21 cellular contexts compared by ENCODE assay signal in genomic region chr3:50095352-50095998, GRCh38. TPM values are rescaled to one million over a fixed set of nuclear protein-coding genes. Genes with fewer than 3 reads are reported as not detected.
DNase-seq lines count a peak whose midpoint lies in the region; ATAC-seq and TF ChIP-seq lines count a peak whose summit lies in the region.
"Had no signal": no experiment of that assay in that cellular context is flagged by ENCODE, and none has a peak within 500 bp of the region (broad histone marks: within the 10 kb centered on the region; RNA-seq: fewer than 3 reads in every experiment).

No MANE protein-coding gene starts in this region.

- H3K4me3 Mint-ChIP-seq in stimulated activated naive CD8-positive, alpha-beta T cell treated with anti-CD3 and anti-CD28 coated beads, Interleukin-15, amount 100 ng/mL, for 72 hours = no peak overlapping the region
- H3K4me3 Mint-ChIP-seq in activated CD4-positive, alpha-beta memory T cell treated with anti-CD3 and anti-CD28 coated beads, Interleukin-2, amount 10 ng/mL, durations not matched to agents 7 days and 5 days = no peak overlapping the region
- H3K4me3 Mint-ChIP-seq: activated B cell treated with CpG ODN at 0.5 μM for 24 hours; activated naive CD8-positive, alpha-beta T cell treated with anti-CD3 and anti-CD28 coated beads, Interleukin-2, amount 10 ng/mL, durations not matched to agents 7 days and 5 days; T-helper 1 cell treated with Interleukin-12 subunit alpha and Interleukin-12 subunit beta and Interleukin-4 antibody, amounts not matched to agents 30 μg/mL and 1 μg/mL, for 36 hours had no signal

- peaks cover 83% of the 10 kb centered on the region for H3K36me3 Mint-ChIP-seq in activated CD4-positive, alpha-beta memory T cell treated with anti-CD3 and anti-CD28 coated beads, Interleukin-2, amount 10 ng/mL, durations not matched to agents 7 days and 5 days (ENCODE audit: low read depth)

- H3K9ac ChIP-seq in liver (ENCODE audit: low read depth in 1 of 2, low read length in 2 of 2) = no peak overlapping the region

- no peak for ATAC-seq in stimulated activated naive CD8-positive, alpha-beta T cell treated with anti-CD3 and anti-CD28 coated beads, Interleukin-15, amount 100 ng/mL, for 72 hours
- ATAC-seq in stimulated activated naive CD8-positive, alpha-beta T cell treated with anti-CD3 and anti-CD28 coated beads, Interleukin-15, Interleukin-2, amounts not matched to agents 100 U/mL and 50 U/mL, for 24 hours = no peak
- no peak for ATAC-seq in GM21619 (IDR thresholded peaks at IDR 0.05; ENCODE audit: unreplicated experiment)
- ATAC-seq: HCT116 had no signal

- H3K27me3 ChIP-seq in liver (ENCODE audit: control insufficient read depth in 4 of 4, insufficient read depth in 4 of 4, low read length in 3 of 4) (no peaks in the 10 kb centered on the region), spleen (replicated peaks in 1 of 7) (no peaks in the 10 kb centered on the region)
- H3K27me3 ChIP-seq: breast epithelium, pancreas had no signal

- POLR2A ChIA-PET in activated CD4-positive, alpha-beta memory T cell treated with anti-CD3 and anti-CD28 coated beads, Interleukin-2, amount 10 ng/mL, durations not matched to agents 7 days and 5 days (lab: Charles Lee) = interaction anchor here (0.9 kb wide), 1 partner anchor 8 kb away, joined by 3 read pairs; no protein-coding TSS in a partner anchor

- H3K27me3 Mint-ChIP-seq in stimulated activated naive CD8-positive, alpha-beta T cell treated with anti-CD3 and anti-CD28 coated beads, Interleukin-15, amount 100 ng/mL, for 72 hours = no peaks in the 10 kb centered on the region
- no peaks in the 10 kb centered on the region for H3K27me3 Mint-ChIP-seq in activated CD4-positive, alpha-beta memory T cell treated with anti-CD3 and anti-CD28 coated beads, Interleukin-2, amount 10 ng/mL, durations not matched to agents 7 days and 5 days
- H3K27me3 Mint-ChIP-seq: activated B cell treated with CpG ODN at 0.5 μM for 24 hours; activated naive CD8-positive, alpha-beta T cell treated with anti-CD3 and anti-CD28 coated beads, Interleukin-2, amount 10 ng/mL, durations not matched to agents 7 days and 5 days had no signal

- CTCF ChIA-PET in activated CD4-positive, alpha-beta memory T cell treated with anti-CD3 and anti-CD28 coated beads, Interleukin-2, amount 10 ng/mL, durations not matched to agents 7 days and 5 days (lab: Charles Lee) = interaction anchor here (0.6 kb wide), 1 partner anchor 313 kb away, joined by 3 read pairs; no protein-coding TSS in a partner anchor

- intact Hi-C loops in spleen (cut with DNase I; ENCODE audit: low total_unique reads) = no loop called here

- H3K4me1 Mint-ChIP-seq in stimulated activated naive CD8-positive, alpha-beta T cell treated with anti-CD3 and anti-CD28 coated beads, Interleukin-15, amount 100 ng/mL, for 72 hours = peaks cover 33% of the 10 kb centered on the region
- H3K4me1 Mint-ChIP-seq in activated CD4-positive, alpha-beta memory T cell treated with anti-CD3 and anti-CD28 coated beads, Interleukin-2, amount 10 ng/mL, durations not matched to agents 7 days and 5 days = peaks cover 36% of the 10 kb centered on the region

- WGBS in liver = 76% methylated on average over 5 of the region's 5 CpGs
- 88 to 94% (median 89%) methylated on average over 5 of the region's 5 CpGs for WGBS in spleen, 5 donors

- no peak for TF ChIP-seq RAD21 in liver (IDR thresholded peaks at IDR 0.05)

- no peak for DNase-seq in stimulated activated naive CD8-positive, alpha-beta T cell treated with anti-CD3 and anti-CD28 coated beads, Interleukin-15, amount 100 ng/mL, for 72 hours
- DNase-seq in stimulated activated naive CD8-positive, alpha-beta T cell treated with anti-CD3 and anti-CD28 coated beads, Interleukin-15, Interleukin-2, amounts not matched to agents 100 U/mL and 50 U/mL, for 24 hours = no peak
- DNase-seq in activated CD4-positive, alpha-beta memory T cell treated with anti-CD3 and anti-CD28 coated beads, Interleukin-2, amount 10 ng/mL, durations not matched to agents 7 days and 5 days = no peak
- no peak for DNase-seq in spleen
- DNase-seq in activated effector memory CD4-positive, alpha-beta T cell treated with anti-CD3 and anti-CD28 coated beads, Interleukin-2, amount 50 U/mL, for 16 hours = no peak
- no peak for DNase-seq in NCI-H1436 (lab: John Stamatoyannopoulos, UW)
- DNase-seq: activated B cell treated with CpG ODN at 0.5 μM for 24 hours; activated naive CD8-positive, alpha-beta T cell treated with anti-CD3 and anti-CD28 coated beads, Interleukin-2, amount 10 ng/mL, durations not matched to agents 7 days and 5 days; AML-193; Calu3; Kasumi-1; NCI-H1436 treated with DMSO at 0.1 percent for 48 hours; NCI-H748 treated with DMSO at 0.1 percent for 48 hours; pancreas; SIG-M5; stimulated activated CD4-positive, alpha-beta T cell treated with anti-CD3 and anti-CD28 coated beads, Interleukin-2, amount 100 ng/mL, for 24 hours had no signal

- H3K27ac Mint-ChIP-seq in stimulated activated naive CD8-positive, alpha-beta T cell treated with anti-CD3 and anti-CD28 coated beads, Interleukin-15, amount 100 ng/mL, for 72 hours = peak overlapping the region; percentile 3 to 8
- peak overlapping the region; percentile 32 for H3K27ac Mint-ChIP-seq in activated CD4-positive, alpha-beta memory T cell treated with anti-CD3 and anti-CD28 coated beads, Interleukin-2, amount 10 ng/mL, durations not matched to agents 7 days and 5 days
- H3K27ac Mint-ChIP-seq: activated B cell treated with CpG ODN at 0.5 μM for 24 hours; activated naive CD8-positive, alpha-beta T cell treated with anti-CD3 and anti-CD28 coated beads, Interleukin-2, amount 10 ng/mL, durations not matched to agents 7 days and 5 days; T-helper 1 cell treated with Interleukin-12 subunit alpha and Interleukin-12 subunit beta and Interleukin-4 antibody, amounts not matched to agents 30 μg/mL and 1 μg/mL, for 36 hours had no signal

- H3K27ac ChIP-seq in liver (ENCODE audit: low read depth in 1 of 2, low read length in 2 of 2) = no peak overlapping the region
- no peak overlapping the region for H3K27ac ChIP-seq in spleen
- H3K27ac ChIP-seq: breast epithelium, pancreas had no signal

- H3K9me3 ChIP-seq in liver (ENCODE audit: control insufficient read depth in 4 of 4, low read length in 3 of 4) (no peaks in the 10 kb centered on the region), spleen (no peaks in the 10 kb centered on the region)
- H3K9me3 ChIP-seq: breast epithelium, pancreas had no signal

- TF ChIP-seq CTCF in liver (IDR thresholded peaks at IDR 0.05; ENCODE audit: low read depth, low read length, missing input control) = no peak
- no peak for TF ChIP-seq CTCF in spleen (IDR thresholded peaks at IDR 0.05 in 8 of 11, conservative IDR thresholded peaks at IDR 0.05 in 3 of 11)

- no peak for TF ChIP-seq POLR2A in spleen (IDR thresholded peaks at IDR 0.05)

- peaks cover 0 to 7% (median 6%) of the 10 kb centered on the region in 4 donors for H3K4me1 ChIP-seq in liver (ENCODE audit: control insufficient read depth in 4 of 4, insufficient read depth in 4 of 4, low read length in 3 of 4)
- H3K4me1 ChIP-seq in spleen = peaks cover 10 to 48% (median 32%) of the 10 kb centered on the region in 6 donors

- H3K36me3 ChIP-seq in liver (ENCODE audit: control insufficient read depth in 4 of 4, insufficient read depth in 3 of 4, low read depth in 1 of 4, low read length in 3 of 4) (peaks cover 25 to 88% (median 67%) of the 10 kb centered on the region in 4 donors), spleen (peaks cover 2 to 100% (median 99%) of the 10 kb centered on the region in 6 donors)

- H3K9me3 Mint-ChIP-seq in stimulated activated naive CD8-positive, alpha-beta T cell treated with anti-CD3 and anti-CD28 coated beads, Interleukin-15, amount 100 ng/mL, for 72 hours = no peaks in the 10 kb centered on the region
- H3K9me3 Mint-ChIP-seq in activated CD4-positive, alpha-beta memory T cell treated with anti-CD3 and anti-CD28 coated beads, Interleukin-2, amount 10 ng/mL, durations not matched to agents 7 days and 5 days = no peaks in the 10 kb centered on the region
- H3K9me3 Mint-ChIP-seq: activated B cell treated with CpG ODN at 0.5 μM for 24 hours; activated naive CD8-positive, alpha-beta T cell treated with anti-CD3 and anti-CD28 coated beads, Interleukin-2, amount 10 ng/mL, durations not matched to agents 7 days and 5 days; T-helper 1 cell treated with Interleukin-12 subunit alpha and Interleukin-12 subunit beta and Interleukin-4 antibody, amounts not matched to agents 30 μg/mL and 1 μg/mL, for 36 hours had no signal

- H3K4me3 ChIP-seq in liver (ENCODE audit: low read depth in 1 of 3, low read length in 3 of 3) (no peak overlapping the region), spleen (no peak overlapping the region)
- H3K4me3 ChIP-seq: breast epithelium, pancreas had no signal

TF ChIP-seq in liver, 16 proteins besides CTCF, POLR2A, EP300 and RAD21:
- peak; percentile 52 to 58 for TF ChIP-seq HNF4A (conservative IDR thresholded peaks at IDR 0.05)
- no peak for TF ChIP-seq YY1 (IDR thresholded peaks at IDR 0.05)

RNA-seq across cellular contexts. Expression of gene RBM5, which starts 6.8 kb away (rescaled TPM):
- 100 to 1,000 TPM; 157 to 169 TPM for total RNA-seq in activated CD4-positive, alpha-beta memory T cell treated with anti-CD3 and anti-CD28 coated beads, Interleukin-2, amount 10 ng/mL, durations not matched to agents 7 days and 5 days
- total RNA-seq in liver (100 to 1,000 TPM in 1 of 2 donors, 10 to 100 TPM in 1; 94.0 to 142 TPM), spleen (100 to 1,000 TPM; 196 to 381 (median 263) TPM)
- polyA plus RNA-seq in liver (10 to 100 TPM; 21.2 to 34.5 TPM), spleen (100 to 1,000 TPM in 2 of 3 donors, 10 to 100 TPM in 1; 79.2 to 190 (median 149) TPM)

RNA-seq across cellular contexts. Expression of gene SEMA3F, which starts 59.6 kb away (rescaled TPM):
- total RNA-seq in activated CD4-positive, alpha-beta memory T cell treated with anti-CD3 and anti-CD28 coated beads, Interleukin-2, amount 10 ng/mL, durations not matched to agents 7 days and 5 days = under 1 TPM in 1 of 2 experiments, not detected in 1; 0.15 TPM
- total RNA-seq in liver = 1 to 10 TPM; 1.6 to 4.8 TPM
- polyA plus RNA-seq in liver = 1 to 10 TPM in 1 of 2 donors, under 1 TPM in 1; 0.60 to 2.7 TPM
- total RNA-seq in spleen = 100 to 1,000 TPM in 3 of 7 donors, 10 to 100 TPM in 4; 56.1 to 205 (median 98.8) TPM
- 10 to 100 TPM; 16.9 to 34.2 (median 31.7) TPM for polyA plus RNA-seq in spleen
- total RNA-seq: activated B cell treated with CpG ODN at 0.5 μM for 24 hours had no signal

Comparison
In these comparisons a context has a peak if more than half of its experiments do, and no peak if none do; other contexts are left out.
1. RNA of gene SEMA3F, which starts 59.6 kb away (total RNA-seq): 56.1 to 205 TPM in spleen; 1.6 to 4.8 TPM in liver and 0.15 TPM in activated CD4-positive, alpha-beta memory T cell treated with anti-CD3 and anti-CD28 coated beads, Interleukin-2, amount 10 ng/mL, durations not matched to agents 7 days and 5 days; every median in the first group is over 4 times any median in the second.